20 cellular contexts compared by ENCODE assay signal in the genomic region with DNA sequence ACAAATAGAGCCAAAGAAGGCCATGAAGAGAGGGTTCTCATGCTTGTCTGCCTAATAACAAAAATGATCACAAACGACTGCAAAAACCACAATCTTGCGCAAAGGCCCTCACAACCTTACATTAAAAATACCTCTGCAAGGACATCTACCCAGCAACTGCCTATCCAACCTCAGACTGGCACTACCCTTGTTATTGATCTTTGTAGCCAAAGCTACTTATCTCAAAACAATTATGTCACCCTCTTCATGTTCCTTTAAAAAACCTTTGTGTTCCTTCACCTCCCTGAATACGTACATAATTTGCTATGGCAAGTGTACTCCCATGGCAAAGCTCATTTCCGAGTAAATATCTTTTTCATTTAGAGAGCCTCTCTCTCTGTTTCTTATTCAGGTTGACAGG. TPM values are rescaled to one million over a fixed set of nuclear protein-coding genes. Genes with fewer than 3 reads are reported as not detected.
DNase-seq lines count a peak whose midpoint lies in the region; ATAC-seq, FAIRE-seq and TF ChIP-seq lines count a peak whose summit lies in the region.
"Had no signal": no experiment of that assay in that cellular context is flagged by ENCODE, and none has a peak within 500 bp of the region (broad histone marks: within the 10 kb centered on the region; RNA-seq: fewer than 3 reads in every experiment).

No MANE protein-coding gene starts in this region.

- FAIRE-seq in GM12892 (lab: Jason Lieb, UNC) = no peak
- FAIRE-seq: D721Med, H54 had no signal

- H3K4me1 Mint-ChIP-seq in activated CD4-positive, alpha-beta T cell treated with anti-CD3 and anti-CD28 coated beads, Interleukin-2, amount 10 ng/mL, durations not matched to agents 24 days and 14 days = peaks cover 56% of the 10 kb centered on the region
- H3K4me1 Mint-ChIP-seq in glutamatergic neuron (ENCODE audit: low read depth, unreplicated experiment) = peaks cover 50% of the 10 kb centered on the region
- H3K4me1 Mint-ChIP-seq in activated T-cell treated with anti-CD3 and anti-CD28 coated beads, Interleukin-2, amount 50 U/mL, for 24 hours (ENCODE audit: low read depth) = peaks cover 53% of the 10 kb centered on the region

- ATAC-seq in HG03457 (IDR thresholded peaks at IDR 0.05; ENCODE audit: unreplicated experiment) = no peak
- ATAC-seq: Right ventricle myocardium inferior had no signal

- no peak overlapping the region for H3K4me3 Mint-ChIP-seq in activated CD4-positive, alpha-beta T cell treated with anti-CD3 and anti-CD28 coated beads, Interleukin-2, amount 10 ng/mL, durations not matched to agents 24 days and 14 days
- peak overlapping the region; percentile 69 for H3K4me3 Mint-ChIP-seq in glutamatergic neuron (ENCODE audit: unreplicated experiment)
- H3K4me3 Mint-ChIP-seq in activated T-cell treated with anti-CD3 and anti-CD28 coated beads, Interleukin-2, amount 50 U/mL, for 24 hours = no peak overlapping the region

- H3K27me3 Mint-ChIP-seq in activated CD4-positive, alpha-beta T cell treated with anti-CD3 and anti-CD28 coated beads, Interleukin-2, amount 10 ng/mL, durations not matched to agents 24 days and 14 days = peaks cover 22% of the 10 kb centered on the region
- peaks cover 10% of the 10 kb centered on the region for H3K27me3 Mint-ChIP-seq in glutamatergic neuron (ENCODE audit: unreplicated experiment)
- H3K27me3 Mint-ChIP-seq in activated T-cell treated with anti-CD3 and anti-CD28 coated beads, Interleukin-2, amount 50 U/mL, for 24 hours = peaks cover 10% of the 10 kb centered on the region

- H3K9me3 Mint-ChIP-seq in activated CD4-positive, alpha-beta T cell treated with anti-CD3 and anti-CD28 coated beads, Interleukin-2, amount 10 ng/mL, durations not matched to agents 24 days and 14 days = peaks cover 10% of the 10 kb centered on the region
- H3K9me3 Mint-ChIP-seq in glutamatergic neuron (ENCODE audit: unreplicated experiment) = peaks cover 11% of the 10 kb centered on the region
- no peaks in the 10 kb centered on the region for H3K9me3 Mint-ChIP-seq in activated T-cell treated with anti-CD3 and anti-CD28 coated beads, Interleukin-2, amount 50 U/mL, for 24 hours

- H3K27ac Mint-ChIP-seq in activated CD4-positive, alpha-beta T cell treated with anti-CD3 and anti-CD28 coated beads, Interleukin-2, amount 10 ng/mL, durations not matched to agents 24 days and 14 days = no peak overlapping the region
- peak overlapping the region; percentile 77 for H3K27ac Mint-ChIP-seq in glutamatergic neuron (ENCODE audit: unreplicated experiment)
- no peak overlapping the region for H3K27ac Mint-ChIP-seq in activated T-cell treated with anti-CD3 and anti-CD28 coated beads, Interleukin-2, amount 50 U/mL, for 24 hours

- intact Hi-C loops in activated CD4-positive, alpha-beta T cell treated with anti-CD3 and anti-CD28 coated beads, Interleukin-2, amount 10 ng/mL, durations not matched to agents 24 days and 14 days (cut with micrococcal nuclease) = loop anchor here (10.0 kb wide), 1 partner anchor 380 kb away; a partner anchor contains a TSS

- no peak for TF ChIP-seq POLR2A in GM12892 (IDR thresholded peaks at IDR 0.05; ENCODE audit: low read depth, low read length)

- H3K36me3 Mint-ChIP-seq in activated CD4-positive, alpha-beta T cell treated with anti-CD3 and anti-CD28 coated beads, Interleukin-2, amount 10 ng/mL, durations not matched to agents 24 days and 14 days (ENCODE audit: low read depth) = peaks cover 3% of the 10 kb centered on the region
- H3K36me3 Mint-ChIP-seq in glutamatergic neuron (ENCODE audit: unreplicated experiment) = no peaks in the 10 kb centered on the region
- H3K36me3 Mint-ChIP-seq in activated T-cell treated with anti-CD3 and anti-CD28 coated beads, Interleukin-2, amount 50 U/mL, for 24 hours (ENCODE audit: low read depth) = no peaks in the 10 kb centered on the region

- no peak for TF ChIP-seq CTCF in glutamatergic neuron (IDR thresholded peaks at IDR 0.05; ENCODE audit: partially characterized antibody, unreplicated experiment)

- DNase-seq in activated CD4-positive, alpha-beta T cell treated with anti-CD3 and anti-CD28 coated beads, Interleukin-2, amount 10 ng/mL, durations not matched to agents 24 days and 14 days = peak; percentile 16
- DNase-seq in activated CD4-positive, alpha-beta T cell treated with anti-CD3 and anti-CD28 coated beads for 4 hours = no peak
- peak; percentile 58 to 70 for DNase-seq in NOMO-1 (lab: John Stamatoyannopoulos, UW; ENCODE audit: unreplicated experiment in 2 of 2)
- no peak for DNase-seq in glutamatergic neuron
- no peak for DNase-seq in GM12892 (ENCODE audit: insufficient read length)
- no peak for DNase-seq in activated T-cell treated with anti-CD3 and anti-CD28 coated beads, Interleukin-2, amount 50 U/mL, for 24 hours
- DNase-seq: BE2C, DMS53, GDM1, NCI-H187, NCI-H226, NCI-H510A treated with DMSO at 0.1 percent for 48 hours, NCI-H748 treated with DMSO at 0.1 percent for 48 hours, T-helper 1 cell had no signal

RNA-seq across cellular contexts. Expression of a gene that starts 44.1 kb away (rescaled TPM):
- 0.23 TPM in 1 of 2 replicates, not detected in the other for total RNA-seq in activated CD4-positive, alpha-beta T cell treated with anti-CD3 and anti-CD28 coated beads, Interleukin-2, amount 10 ng/mL, durations not matched to agents 24 days and 14 days
- total RNA-seq in glutamatergic neuron (ENCODE audit: unreplicated experiment) = 27.7 TPM
- polyA plus RNA-seq in GM12892 (2012; ENCODE audit: missing spikeins) = 0.89 TPM
- total RNA-seq: A673, SJSA1 had no signal

Comparison
In these comparisons a context has a peak if more than half of its experiments do, and no peak if none do; other contexts are left out.
1. DNase-seq: peak in activated CD4-positive, alpha-beta T cell treated with anti-CD3 and anti-CD28 coated beads, Interleukin-2, amount 10 ng/mL, durations not matched to agents 24 days and 14 days (single experiment) and NOMO-1 (2 of 2); none in activated CD4-positive, alpha-beta T cell treated with anti-CD3 and anti-CD28 coated beads for 4 hours (0 of 2), glutamatergic neuron (single experiment), GM12892 (single experiment) and activated T-cell treated with anti-CD3 and anti-CD28 coated beads, Interleukin-2, amount 50 U/mL, for 24 hours (single experiment).
2. RNA of a gene that starts 44.1 kb away (total RNA-seq): 27.7 TPM in glutamatergic neuron (single experiment); 0.23 TPM in activated CD4-positive, alpha-beta T cell treated with anti-CD3 and anti-CD28 coated beads, Interleukin-2, amount 10 ng/mL, durations not matched to agents 24 days and 14 days; every median in the first group is over 10 times any median in the second.